In the genomic region with DNA sequence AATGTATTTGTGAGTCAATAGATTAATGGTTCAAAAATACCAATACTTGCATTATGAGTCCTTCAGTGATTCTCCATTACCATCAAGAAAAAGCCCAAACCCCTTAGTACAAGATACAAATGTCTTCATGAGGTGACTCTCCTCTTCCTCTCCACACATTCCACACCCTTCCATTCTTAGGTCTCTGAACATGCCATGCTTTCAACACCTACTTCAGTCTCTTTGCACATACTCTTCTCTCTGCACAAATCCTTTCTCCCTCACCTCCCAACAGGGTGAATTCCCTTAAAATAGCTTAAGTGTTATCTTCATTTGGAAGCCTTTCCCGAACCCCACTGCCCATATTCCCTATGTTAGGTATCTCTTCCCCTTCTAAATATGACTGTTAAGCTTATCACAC, we compare ENCODE assay signal across 8 cellular contexts.
"Had no signal": no experiment of that assay in that cellular context is flagged by ENCODE, and none has a peak within 500 bp of the region (broad histone marks: within the 10 kb centered on the region; RNA-seq: fewer than 3 reads in every experiment).

No MANE protein-coding gene starts in this region.

- ATAC-seq: HCT116, HepG2 had no signal

- H3K27ac ChIP-seq: GM23248, HL-60 had no signal

- H3K36me3 ChIP-seq: HAP-1 had no signal

- H3K9me3 ChIP-seq: HAP-1 had no signal

- H3K4me3 ChIP-seq: GM23248, HAP-1 had no signal

- H3K4me1 ChIP-seq: HAP-1 had no signal

- DNase-seq: GM23248, GOT3, H7, HFFc6 had no signal
